In genomic region chr2:10844083-10844482, GRCh38 we compare ENCODE assay signal across 8 cellular contexts. TPM values are rescaled to one million over a fixed set of nuclear protein-coding genes. Genes with fewer than 3 reads are reported as not detected.
DNase-seq lines count a peak whose midpoint lies in the region; ATAC-seq and TF ChIP-seq lines count a peak whose summit lies in the region.

No MANE protein-coding gene starts in this region.

- ATAC-seq in GM21737 (IDR thresholded peaks at IDR 0.05; ENCODE audit: unreplicated experiment) (no peak), GM19328 (IDR thresholded peaks at IDR 0.05; ENCODE audit: unreplicated experiment) (no peak), GM21529 (IDR thresholded peaks at IDR 0.05; ENCODE audit: unreplicated experiment) (no peak)

- peaks cover 33% of the 10 kb centered on the region for H3K9me3 ChIP-seq in left ventricle myocardium inferior (replicated peaks)
- H3K9me3 ChIP-seq in sigmoid colon, result peaks cover 0 to 12% (median 5%) of the 10 kb centered on the region in 4 donors

- intact Hi-C loops in left ventricle myocardium inferior (cut with micrococcal nuclease) (no loop called here), sigmoid colon (cut with DNase I) (loop anchor here (2.0 kb wide), 1 partner anchor 21 kb away; no protein-coding TSS in a partner anchor)

- peaks cover 18% of the 10 kb centered on the region for H3K4me1 ChIP-seq in left ventricle myocardium inferior
- peaks cover 0 to 27% (median 12%) of the 10 kb centered on the region in 4 donors for H3K4me1 ChIP-seq in sigmoid colon

- no peaks in the 10 kb centered on the region for H3K36me3 ChIP-seq in left ventricle myocardium inferior
- H3K36me3 ChIP-seq in sigmoid colon, result no peaks in the 10 kb centered on the region

- no peak for TF ChIP-seq POLR2A in sigmoid colon (IDR thresholded peaks at IDR 0.05)

- 8 to 36% methylated on average over 12 of the region's 12 CpGs for WGBS in sigmoid colon, 2 donors

- peak overlapping the region; percentile 33; the same call in 1 of the 2 replicates for H3K27ac ChIP-seq in VCaP
- peak overlapping the region; percentile 96 for H3K27ac ChIP-seq in left ventricle myocardium inferior (replicated peaks)
- H3K27ac ChIP-seq in sigmoid colon, result peak overlapping the region; percentile 74 to 89 (median 76)

- TF ChIP-seq CTCF in VCaP (conservative IDR thresholded peaks at IDR 0.05), result no peak
- no peak for TF ChIP-seq CTCF in left ventricle myocardium inferior (IDR thresholded peaks at IDR 0.05; ENCODE audit: borderline replicate concordance)
- no peak for TF ChIP-seq CTCF in sigmoid colon (IDR thresholded peaks at IDR 0.05)

- TF ChIP-seq EP300 in sigmoid colon (IDR thresholded peaks at IDR 0.05), result peak in 2 of 4 donors; percentile 20 to 44

- H3K27me3 ChIP-seq in left ventricle myocardium inferior (ENCODE audit: low read depth) (no peaks in the 10 kb centered on the region), sigmoid colon (no peaks in the 10 kb centered on the region)

- H3K4me3 ChIP-seq in left ventricle myocardium inferior (peak overlapping the region; percentile 67), sigmoid colon (peak overlapping the region in 3 of 4 donors; percentile 3 to 21 (median 18))

- DNase-seq in HT-29 (ENCODE audit: low spot score) (peak; percentile 78), left ventricle myocardium inferior (peak; percentile 86), sigmoid colon (peak; percentile 94), T-helper 2 cell (no peak)

RNA-seq across cellular contexts. Expression of gene PDIA6, which starts 31.5 kb away (rescaled TPM):
- 193 and 206 TPM in 2 replicates for total RNA-seq in HT-29 (2014; rRNA removed; shearing (Covaris generic))
- total RNA-seq in left ventricle myocardium inferior, result 107 TPM
- 10 to 100 TPM; 57.3 to 90.3 (median 81.0) TPM for total RNA-seq in sigmoid colon
- 100 to 1,000 TPM in 1 of 3 donors, 10 to 100 TPM in 2; 31.8 to 211 (median 64.0) TPM for polyA plus RNA-seq in sigmoid colon

Comparison
In these comparisons a context has a peak if more than half of its experiments do, and no peak if none do; other contexts are left out.
1. DNase-seq: peak in HT-29 (single experiment), left ventricle myocardium inferior (single experiment) and sigmoid colon (single experiment); none in T-helper 2 cell (0 of 5).
2. H3K27ac ChIP-seq: peak in every context shown above with its lines; median percentile 96 in left ventricle myocardium inferior; 76 in sigmoid colon; 33 in VCaP.